ENCODE assay signal across 20 cellular contexts in genomic region chr4:12421364-12421763, GRCh38.
"Had no signal": no experiment of that assay in that cellular context is flagged by ENCODE, and none has a peak within 500 bp of the region (broad histone marks: within the 10 kb centered on the region; RNA-seq: fewer than 3 reads in every experiment).

No MANE protein-coding gene starts in this region.

- H3K4me1 ChIP-seq: left ventricle myocardium inferior, spleen, testis, upper lobe of left lung had no signal

- DNase-seq: activated CD4-positive, alpha-beta T cell treated with anti-CD3 and anti-CD28 coated beads, Interleukin-2, amount 50 U/mL, for 4 hours; activated CD8-positive, alpha-beta memory T cell treated with anti-CD3 and anti-CD28 coated beads for 24 hours; activated CD8-positive, alpha-beta memory T cell treated with anti-CD3 and anti-CD28 coated beads, Interleukin-2, amount 50 U/mL, for 4 hours; activated naive CD4-positive, alpha-beta T cell treated with Interleukin-2 at 50 U/mL for 16 hours; activated naive CD8-positive, alpha-beta T cell treated with anti-CD3 and anti-CD28 coated beads, Interleukin-2, amount 10 ng/mL, durations not matched to agents 7 days and 5 days; activated T-cell treated with anti-CD3 and anti-CD28 coated beads, Interleukin-2, amount 50 U/mL, for 24 hours; amygdala; erythroblast; foreskin fibroblast; immature natural killer cell; kidney glomerular epithelial cell; left ventricle myocardium inferior; retina; spleen; stimulated activated CD4-positive, alpha-beta T cell treated with anti-CD3 and anti-CD28 coated beads, Interleukin-4, amount 100 ng/mL, for 1 hour; stimulated activated naive CD4-positive, alpha-beta T cell; T-helper 1 cell; testis; upper lobe of left lung; WERI-Rb-1 had no signal

- H3K27me3 ChIP-seq: spleen, testis, upper lobe of left lung had no signal

- H3K27ac ChIP-seq: left ventricle myocardium inferior, spleen, testis, upper lobe of left lung, WERI-Rb-1 had no signal

- H3K9me3 ChIP-seq: left ventricle myocardium inferior, testis, upper lobe of left lung had no signal

- H3K4me3 ChIP-seq: left ventricle myocardium inferior, spleen, testis, upper lobe of left lung had no signal

- H3K36me3 ChIP-seq: left ventricle myocardium inferior, spleen, upper lobe of left lung, WERI-Rb-1 had no signal
